ENCODE assay signal across 1 cellular context in genomic region chr16:58755989-58756649, GRCh38.
TF ChIP-seq lines count a peak whose summit lies in the region.

No MANE protein-coding gene starts in this region.

TF ChIP-seq in HepG2, 621 proteins besides CTCF, POLR2A, EP300 and RAD21 (continued from another document and continues in another):
- TF ChIP-seq TEAD3 (CRISPR knock-in tag; optimal IDR thresholded peaks at IDR 0.05; ENCODE audit: borderline replicate concordance) (peak; percentile 50), ZNF576 (CRISPR knock-in tag; IDR thresholded peaks at IDR 0.05) (no peak), TMF1 (CRISPR knock-in tag; IDR thresholded peaks at IDR 0.05; ENCODE audit: low read depth) (no peak), KLF16 (CRISPR knock-in tag; IDR thresholded peaks at IDR 0.05) (peak in 1 of 2 experiments; percentile 64; a peak in 1 of 4 replicates), YY1 (IDR thresholded peaks at IDR 0.05; ENCODE audit: insufficient read depth, insufficient replicate concordance, low read depth, low read length) (peak; percentile 25), PRDM10 (CRISPR knock-in tag; IDR thresholded peaks at IDR 0.05; ENCODE audit: low read depth) (no peak), SRSF1 (optimal IDR thresholded peaks at IDR 0.05; ENCODE audit: low read depth, low read length) (no peak), SAFB2 (CRISPR knock-in tag; IDR thresholded peaks at IDR 0.05; ENCODE audit: borderline replicate concordance, low read depth) (no peak), FOXJ3 (CRISPR knock-in tag; IDR thresholded peaks at IDR 0.05; ENCODE audit: borderline replicate concordance) (no peak), ZNF562 (CRISPR knock-in tag; IDR thresholded peaks at IDR 0.05; ENCODE audit: borderline replicate concordance) (no peak), HBP1 (CRISPR knock-in tag; IDR thresholded peaks at IDR 0.05; ENCODE audit: low read depth) (no peak), CEBPG (CRISPR knock-in tag; IDR thresholded peaks at IDR 0.05) (peak; percentile 46; the same call in 1 of the 2 replicates), MYPOP (CRISPR knock-in tag; IDR thresholded peaks at IDR 0.05) (no peak), SMAD1 (CRISPR knock-in tag; IDR thresholded peaks at IDR 0.05; ENCODE audit: borderline replicate concordance, low read depth) (no peak), ZNF569 (CRISPR knock-in tag; IDR thresholded peaks at IDR 0.05; ENCODE audit: borderline replicate concordance) (no peak), ZBED4 (CRISPR knock-in tag; IDR thresholded peaks at IDR 0.05; ENCODE audit: borderline replicate concordance) (no peak), THAP9 (CRISPR knock-in tag; IDR thresholded peaks at IDR 0.05; ENCODE audit: borderline replicate concordance) (no peak), ZNF335 (CRISPR knock-in tag; IDR thresholded peaks at IDR 0.05) (0 out of 2 replicates have a peak, but pooled peaks have one; percentile 28), ZNF572 (CRISPR knock-in tag; IDR thresholded peaks at IDR 0.05) (no peak), ZBTB42 (CRISPR knock-in tag; IDR thresholded peaks at IDR 0.05) (no peak), ZNF274 (CRISPR knock-in tag; IDR thresholded peaks at IDR 0.05) (no peak), RFXAP (CRISPR knock-in tag; IDR thresholded peaks at IDR 0.05; ENCODE audit: borderline replicate concordance) (no peak), THAP7 (CRISPR knock-in tag; IDR thresholded peaks at IDR 0.05) (no peak), PHF20 (CRISPR knock-in tag; IDR thresholded peaks at IDR 0.05) (no peak), CAMTA2 (CRISPR knock-in tag; IDR thresholded peaks at IDR 0.05; ENCODE audit: borderline replicate concordance) (no peak), ZNF766 (CRISPR knock-in tag; IDR thresholded peaks at IDR 0.05; ENCODE audit: borderline replicate concordance) (no peak), MBD4 (IDR thresholded peaks at IDR 0.05; ENCODE audit: borderline replicate concordance, low read length) (no peak), HMGXB4 (CRISPR knock-in tag; IDR thresholded peaks at IDR 0.05; ENCODE audit: borderline replicate concordance in 1 of 2, low read depth in 1 of 2) (peak in 1 of 2 experiments; percentile 60; a peak in 2 of 4 replicates), ZNF512B (CRISPR knock-in tag; IDR thresholded peaks at IDR 0.05; ENCODE audit: borderline replicate concordance) (no peak), ZNF546 (CRISPR knock-in tag; conservative IDR thresholded peaks at IDR 0.05) (no peak), FOXM1 (CRISPR knock-in tag; IDR thresholded peaks at IDR 0.05) (no peak), ZNF782 (CRISPR knock-in tag; IDR thresholded peaks at IDR 0.05; ENCODE audit: borderline replicate concordance) (no peak), TAF1 (CRISPR knock-in tag; IDR thresholded peaks at IDR 0.05) (no peak), ZIK1 (CRISPR knock-in tag; IDR thresholded peaks at IDR 0.05; ENCODE audit: borderline replicate concordance, low read depth) (no peak), PREB (CRISPR knock-in tag; IDR thresholded peaks at IDR 0.05) (no peak), ZFP37 (CRISPR knock-in tag; IDR thresholded peaks at IDR 0.05; ENCODE audit: borderline replicate concordance) (no peak), HOXA3 (CRISPR knock-in tag; IDR thresholded peaks at IDR 0.05) (no peak), PCBP1 (IDR thresholded peaks at IDR 0.05; ENCODE audit: borderline replicate concordance, low read depth, low read length) (no peak)
